Comparison of ENCODE assay signal across 2 cellular contexts in the genomic region with DNA sequence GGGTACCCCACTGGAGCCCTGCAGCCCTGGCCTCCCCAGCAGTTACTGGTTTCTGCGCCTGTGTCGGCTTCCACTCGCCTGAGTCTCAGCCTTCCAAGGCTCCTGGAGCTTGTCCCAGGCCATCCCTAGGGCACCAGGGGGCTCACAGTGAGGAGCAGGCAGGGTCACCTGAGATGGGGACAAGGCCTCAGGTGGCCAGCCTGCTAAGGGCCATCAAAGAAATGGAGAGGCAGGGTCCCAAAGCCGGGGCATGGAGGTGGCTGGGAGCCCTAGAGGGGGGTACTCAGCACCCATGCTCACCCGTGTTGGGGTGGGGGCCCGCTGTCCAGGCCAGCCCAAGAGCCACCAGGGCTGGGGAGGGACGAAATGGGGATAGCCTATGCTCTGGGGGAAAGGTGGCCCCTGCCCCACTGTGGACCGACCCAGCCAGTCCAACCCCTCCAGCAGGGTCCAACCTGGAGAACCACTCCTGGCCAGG.
TF ChIP-seq lines count a peak whose summit lies in the region.

No MANE protein-coding gene starts in this region.

TF ChIP-seq in A549, 52 proteins besides CTCF, POLR2A, EP300 and RAD21:
- TF ChIP-seq, protein P1, sequence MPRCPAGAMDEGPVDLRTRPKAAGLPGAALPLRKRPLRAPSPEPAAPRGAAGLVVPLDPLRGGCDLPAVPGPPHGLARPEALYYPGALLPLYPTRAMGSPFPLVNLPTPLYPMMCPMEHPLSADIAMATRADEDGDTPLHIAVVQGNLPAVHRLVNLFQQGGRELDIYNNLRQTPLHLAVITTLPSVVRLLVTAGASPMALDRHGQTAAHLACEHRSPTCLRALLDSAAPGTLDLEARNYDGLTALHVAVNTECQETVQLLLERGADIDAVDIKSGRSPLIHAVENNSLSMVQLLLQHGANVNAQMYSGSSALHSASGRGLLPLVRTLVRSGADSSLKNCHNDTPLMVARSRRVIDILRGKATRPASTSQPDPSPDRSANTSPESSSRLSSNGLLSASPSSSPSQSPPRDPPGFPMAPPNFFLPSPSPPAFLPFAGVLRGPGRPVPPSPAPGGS (IDR thresholded peaks at IDR 0.05): no peak
- no peak for TF ChIP-seq JUNB (IDR thresholded peaks at IDR 0.05)
- TF ChIP-seq, protein P2, sequence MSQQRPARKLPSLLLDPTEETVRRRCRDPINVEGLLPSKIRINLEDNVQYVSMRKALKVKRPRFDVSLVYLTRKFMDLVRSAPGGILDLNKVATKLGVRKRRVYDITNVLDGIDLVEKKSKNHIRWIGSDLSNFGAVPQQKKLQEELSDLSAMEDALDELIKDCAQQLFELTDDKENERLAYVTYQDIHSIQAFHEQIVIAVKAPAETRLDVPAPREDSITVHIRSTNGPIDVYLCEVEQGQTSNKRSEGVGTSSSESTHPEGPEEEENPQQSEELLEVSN (IDR thresholded peaks at IDR 0.05; ENCODE audit: borderline replicate concordance, low read depth): no peak
- TF ChIP-seq HOXA7 (CRISPR knock-in tag; IDR thresholded peaks at IDR 0.05): no peak
- TF ChIP-seq NFE2L2 (conservative IDR thresholded peaks at IDR 0.05; ENCODE audit: low read length): no peak
- TF ChIP-seq ZFP36 (IDR thresholded peaks at IDR 0.05; ENCODE audit: borderline replicate concordance, partially characterized antibody): no peak
- TF ChIP-seq RARB (CRISPR knock-in tag; IDR thresholded peaks at IDR 0.05): no peak
- TF ChIP-seq HOXB13 (CRISPR knock-in tag; IDR thresholded peaks at IDR 0.05; ENCODE audit: low read depth): no peak
- TF ChIP-seq, protein P3, sequence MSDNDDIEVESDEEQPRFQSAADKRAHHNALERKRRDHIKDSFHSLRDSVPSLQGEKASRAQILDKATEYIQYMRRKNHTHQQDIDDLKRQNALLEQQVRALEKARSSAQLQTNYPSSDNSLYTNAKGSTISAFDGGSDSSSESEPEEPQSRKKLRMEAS (IDR thresholded peaks at IDR 0.05): no peak
- TF ChIP-seq CBX2 (IDR thresholded peaks at IDR 0.05; ENCODE audit: borderline replicate concordance, low read depth): no peak
- no peak for TF ChIP-seq RNF2 (IDR thresholded peaks at IDR 0.05; ENCODE audit: borderline replicate concordance, low read depth)
- TF ChIP-seq POLR2AphosphoS2 (conservative IDR thresholded peaks at IDR 0.05; ENCODE audit: low read length): no peak
- TF ChIP-seq, protein P4, sequence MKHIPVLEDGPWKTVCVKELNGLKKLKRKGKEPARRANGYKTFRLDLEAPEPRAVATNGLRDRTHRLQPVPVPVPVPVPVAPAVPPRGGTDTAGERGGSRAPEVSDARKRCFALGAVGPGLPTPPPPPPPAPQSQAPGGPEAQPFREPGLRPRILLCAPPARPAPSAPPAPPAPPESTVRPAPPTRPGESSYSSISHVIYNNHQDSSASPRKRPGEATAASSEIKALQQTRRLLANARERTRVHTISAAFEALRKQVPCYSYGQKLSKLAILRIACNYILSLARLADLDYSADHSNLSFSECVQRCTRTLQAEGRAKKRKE (CRISPR knock-in tag; IDR thresholded peaks at IDR 0.05; ENCODE audit: low read depth): no peak

TF ChIP-seq in IMR-90, 13 proteins besides CTCF, POLR2A, EP300 and RAD21:
- TF ChIP-seq, protein P5, sequence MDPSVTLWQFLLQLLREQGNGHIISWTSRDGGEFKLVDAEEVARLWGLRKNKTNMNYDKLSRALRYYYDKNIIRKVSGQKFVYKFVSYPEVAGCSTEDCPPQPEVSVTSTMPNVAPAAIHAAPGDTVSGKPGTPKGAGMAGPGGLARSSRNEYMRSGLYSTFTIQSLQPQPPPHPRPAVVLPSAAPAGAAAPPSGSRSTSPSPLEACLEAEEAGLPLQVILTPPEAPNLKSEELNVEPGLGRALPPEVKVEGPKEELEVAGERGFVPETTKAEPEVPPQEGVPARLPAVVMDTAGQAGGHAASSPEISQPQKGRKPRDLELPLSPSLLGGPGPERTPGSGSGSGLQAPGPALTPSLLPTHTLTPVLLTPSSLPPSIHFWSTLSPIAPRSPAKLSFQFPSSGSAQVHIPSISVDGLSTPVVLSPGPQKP (IDR thresholded peaks at IDR 0.05; ENCODE audit: borderline replicate concordance, low read depth, low read length): no peak
- no peak for TF ChIP-seq MXI1 (IDR thresholded peaks at IDR 0.05; ENCODE audit: borderline replicate concordance, low read depth, low read length)
- TF ChIP-seq, protein P6, sequence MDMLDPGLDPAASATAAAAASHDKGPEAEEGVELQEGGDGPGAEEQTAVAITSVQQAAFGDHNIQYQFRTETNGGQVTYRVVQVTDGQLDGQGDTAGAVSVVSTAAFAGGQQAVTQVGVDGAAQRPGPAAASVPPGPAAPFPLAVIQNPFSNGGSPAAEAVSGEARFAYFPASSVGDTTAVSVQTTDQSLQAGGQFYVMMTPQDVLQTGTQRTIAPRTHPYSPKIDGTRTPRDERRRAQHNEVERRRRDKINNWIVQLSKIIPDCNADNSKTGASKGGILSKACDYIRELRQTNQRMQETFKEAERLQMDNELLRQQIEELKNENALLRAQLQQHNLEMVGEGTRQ (IDR thresholded peaks at IDR 0.05; ENCODE audit: low read depth, low read length): no peak
- TF ChIP-seq MAZ (IDR thresholded peaks at IDR 0.05; ENCODE audit: borderline replicate concordance, low read depth, low read length): no peak
- no peak for TF ChIP-seq RFX5 (IDR thresholded peaks at IDR 0.05; ENCODE audit: low read depth, low read length)
- TF ChIP-seq CEBPB (IDR thresholded peaks at IDR 0.05; ENCODE audit: low read depth, low read length): no peak
- no peak for TF ChIP-seq RCOR1 (IDR thresholded peaks at IDR 0.05; ENCODE audit: insufficient replicate concordance, low read length)
- no peak for TF ChIP-seq FOS (IDR thresholded peaks at IDR 0.05; ENCODE audit: low read depth, low read length)
- TF ChIP-seq BHLHE40 (IDR thresholded peaks at IDR 0.05; ENCODE audit: low read depth, low read length): no peak
- no peak for TF ChIP-seq SMC3 (IDR thresholded peaks at IDR 0.05; ENCODE audit: low read depth, low read length)
- TF ChIP-seq NFE2L2 (IDR thresholded peaks at IDR 0.05; ENCODE audit: low read depth, low read length): no peak
